Comparison of ENCODE assay signal across 20 cellular contexts in the genomic region with DNA sequence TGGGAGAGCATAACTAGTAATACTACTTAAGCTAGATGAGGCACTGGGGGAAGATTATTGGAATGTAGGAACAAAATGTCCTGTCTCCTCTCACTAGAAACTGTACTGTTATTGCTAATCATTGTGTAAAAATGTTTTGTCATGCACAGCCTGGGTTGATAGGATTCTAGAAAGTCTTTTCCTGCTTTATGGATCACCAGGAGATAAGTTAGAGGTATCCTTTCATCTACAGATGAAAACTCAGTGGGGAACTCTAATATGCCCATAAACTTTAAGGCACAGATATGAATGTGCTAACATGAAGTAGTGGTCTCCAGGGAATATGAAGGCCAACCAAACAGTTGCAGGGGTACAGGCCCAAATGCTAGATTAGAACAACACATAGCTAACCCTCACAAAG. TPM values are rescaled to one million over a fixed set of nuclear protein-coding genes. Genes with fewer than 3 reads are reported as not detected.
DNase-seq lines count a peak whose midpoint lies in the region; ATAC-seq, FAIRE-seq and TF ChIP-seq lines count a peak whose summit lies in the region.
"Had no signal": no experiment of that assay in that cellular context is flagged by ENCODE, and none has a peak within 500 bp of the region (broad histone marks: within the 10 kb centered on the region; RNA-seq: fewer than 3 reads in every experiment).

No MANE protein-coding gene starts in this region.

- no peaks in the 10 kb centered on the region for H3K9me3 Mint-ChIP-seq in astrocyte (ENCODE audit: unreplicated experiment)
- peaks cover 13% of the 10 kb centered on the region for H3K9me3 Mint-ChIP-seq in progenitor cell of endocrine pancreas (ENCODE audit: low read depth)
- no peaks in the 10 kb centered on the region for H3K9me3 Mint-ChIP-seq in activated naive CD8-positive, alpha-beta T cell treated with anti-CD3 and anti-CD28 coated beads for 36 hours
- H3K9me3 Mint-ChIP-seq: CD8-positive, alpha-beta T cell; GM23338 had no signal

- POLR2A ChIA-PET in A673 (lab: Charles Lee; ENCODE audit: low non-redundant PET) = no interaction called here

- H3K27ac Mint-ChIP-seq in astrocyte (ENCODE audit: unreplicated experiment) = no peak overlapping the region
- H3K27ac Mint-ChIP-seq in progenitor cell of endocrine pancreas = peak overlapping the region; percentile 56
- H3K27ac Mint-ChIP-seq in activated naive CD8-positive, alpha-beta T cell treated with anti-CD3 and anti-CD28 coated beads for 36 hours = no peak overlapping the region
- H3K27ac Mint-ChIP-seq: CD8-positive, alpha-beta T cell; GM23338 had no signal

- peak; percentile 23 for DNase-seq in A673 (ENCODE audit: low spot score)
- peak; percentile 73 for DNase-seq in NCI-H69 (lab: John Stamatoyannopoulos, UW)
- DNase-seq in astrocyte (ENCODE audit: low read depth) = no peak
- no peak for DNase-seq in progenitor cell of endocrine pancreas (ENCODE audit: low spot score, unreplicated experiment)
- no peak for DNase-seq in activated naive CD8-positive, alpha-beta T cell treated with anti-CD3 and anti-CD28 coated beads for 36 hours
- DNase-seq in GM13977 (ENCODE audit: low spot score) = no peak
- DNase-seq: 8988T; C1 segment of cervical spinal cord; Caco-2; CD8-positive, alpha-beta T cell; DMS153; DND-41 had no signal

- H3K4me2 ChIP-seq in astrocyte (ENCODE audit: low read length) = no peak overlapping the region
- H3K4me2 ChIP-seq: A549, GM23338 had no signal

- H3K27me3 ChIP-seq in A673 (replicated peaks; ENCODE audit: insufficient read depth, low read depth, low read length, poor library complexity) = no peaks in the 10 kb centered on the region
- no peaks in the 10 kb centered on the region for H3K27me3 ChIP-seq in astrocyte (ENCODE audit: insufficient read depth, low read length)

- no peak for ATAC-seq in HG03025 (IDR thresholded peaks at IDR 0.05; ENCODE audit: low FRiP score, unreplicated experiment)
- ATAC-seq: A549; CD8-positive, alpha-beta T cell; GM23338 had no signal

- TF ChIP-seq CTCF in A673 (conservative IDR thresholded peaks at IDR 0.05; ENCODE audit: low read depth, low read length) (no peak), astrocyte (IDR thresholded peaks at IDR 0.05; ENCODE audit: insufficient read depth, low read depth, low read length) (no peak), progenitor cell of endocrine pancreas (IDR thresholded peaks at IDR 0.05; ENCODE audit: unreplicated experiment) (no peak), GM13977 (IDR thresholded peaks at IDR 0.05; ENCODE audit: extremely low read depth, insufficient read depth, missing control alignments) (no peak)

- H3K79me2 ChIP-seq in astrocyte (ENCODE audit: insufficient read depth, low read length) = no peaks in the 10 kb centered on the region

- H3K4me3 Mint-ChIP-seq in astrocyte (ENCODE audit: unreplicated experiment) = no peak overlapping the region
- no peak overlapping the region for H3K4me3 Mint-ChIP-seq in progenitor cell of endocrine pancreas (ENCODE audit: low read depth)
- no peak overlapping the region for H3K4me3 Mint-ChIP-seq in activated naive CD8-positive, alpha-beta T cell treated with anti-CD3 and anti-CD28 coated beads for 36 hours
- H3K4me3 Mint-ChIP-seq: CD8-positive, alpha-beta T cell; GM23338 had no signal

- H3K27me3 Mint-ChIP-seq in astrocyte (ENCODE audit: low read depth, unreplicated experiment) = no peaks in the 10 kb centered on the region
- H3K27me3 Mint-ChIP-seq in progenitor cell of endocrine pancreas = no peaks in the 10 kb centered on the region
- no peaks in the 10 kb centered on the region for H3K27me3 Mint-ChIP-seq in activated naive CD8-positive, alpha-beta T cell treated with anti-CD3 and anti-CD28 coated beads for 36 hours

- no peaks in the 10 kb centered on the region for H4K20me1 ChIP-seq in astrocyte (ENCODE audit: insufficient read depth, low read length)

- H3K4me3 ChIP-seq in A673 (ENCODE audit: low read depth, low read length, poor library complexity, severe bottlenecking) = no peak overlapping the region
- no peak overlapping the region for H3K4me3 ChIP-seq in astrocyte (ENCODE audit: insufficient read depth, low read depth, low read length)
- H3K4me3 ChIP-seq: A549, GM23338, HAP-1 had no signal

- H3K4me1 Mint-ChIP-seq in astrocyte (ENCODE audit: low read depth, unreplicated experiment) = no peaks in the 10 kb centered on the region
- H3K4me1 Mint-ChIP-seq in progenitor cell of endocrine pancreas (ENCODE audit: low read depth) = peaks cover 1% of the 10 kb centered on the region
- no peaks in the 10 kb centered on the region for H3K4me1 Mint-ChIP-seq in activated naive CD8-positive, alpha-beta T cell treated with anti-CD3 and anti-CD28 coated beads for 36 hours
- H3K4me1 Mint-ChIP-seq: GM23338 had no signal

- peak; percentile 20 for FAIRE-seq in astrocyte (lab: Jason Lieb, UNC)
- FAIRE-seq: A549, G401.6, GM12892, GM18507, H54 had no signal

- no peak overlapping the region for H2AFZ ChIP-seq in astrocyte (ENCODE audit: low read depth, low read length)
- H2AFZ ChIP-seq: GM23338 had no signal

- H3K27ac ChIP-seq in A673 (ENCODE audit: low read depth, low read length, poor library complexity, severe bottlenecking) = no peak overlapping the region
- H3K27ac ChIP-seq in astrocyte (ENCODE audit: low read depth, low read length) = no peak overlapping the region
- H3K27ac ChIP-seq: A549 had no signal

- H3K9me3 ChIP-seq in A673 (ENCODE audit: low read depth, low read length, poor library complexity, severe bottlenecking) (no peaks in the 10 kb centered on the region), astrocyte (ENCODE audit: insufficient read depth, low read depth, low read length) (no peaks in the 10 kb centered on the region)
- H3K9me3 ChIP-seq: A549, Caco-2, HAP-1 had no signal

- CTCF ChIA-PET in A673 (lab: Charles Lee) = no interaction called here

- BruUV-seq in A673 (replicated peaks; lab: Mats Ljungman, UMichigan) = no TSS peak

- H3K36me3 Mint-ChIP-seq in astrocyte (ENCODE audit: low read depth, unreplicated experiment) (no peaks in the 10 kb centered on the region), progenitor cell of endocrine pancreas (ENCODE audit: insufficient read depth) (no peaks in the 10 kb centered on the region)
- H3K36me3 Mint-ChIP-seq in activated naive CD8-positive, alpha-beta T cell treated with anti-CD3 and anti-CD28 coated beads for 36 hours = no peaks in the 10 kb centered on the region
- H3K36me3 Mint-ChIP-seq: CD8-positive, alpha-beta T cell had no signal

- in situ Hi-C loops in GM13977 (cut with MboI; ENCODE audit: low pct_unique_long_range_greater_than_20kb, low sequenced_read_pairs, unreplicated experiment) = no loop called here

- H3K4me1 ChIP-seq in A673 (ENCODE audit: insufficient read depth, low read length, poor library complexity, severe bottlenecking) (peaks cover 6% of the 10 kb centered on the region), astrocyte (ENCODE audit: insufficient read depth, low read length) (no peaks in the 10 kb centered on the region)
- H3K4me1 ChIP-seq: A549, HAP-1 had no signal

- no peak overlapping the region for H3K9ac ChIP-seq in astrocyte (ENCODE audit: low read length)

- intact Hi-C loops in A673 (cut with micrococcal nuclease; ENCODE audit: unreplicated experiment) = no loop called here

- H3K36me3 ChIP-seq in A673 (ENCODE audit: insufficient read depth, low read length, poor library complexity, severe bottlenecking) = no peaks in the 10 kb centered on the region
- peaks cover 4% of the 10 kb centered on the region for H3K36me3 ChIP-seq in astrocyte (ENCODE audit: insufficient read depth, low read length)
- H3K36me3 ChIP-seq: HAP-1 had no signal

RNA-seq across cellular contexts. Expression of a gene that starts 57.5 kb away (rescaled TPM):
- total RNA-seq in A673 (2021) = 0.96 and 1.1 TPM in 2 replicates
- 60.1 and 67.7 TPM in 2 replicates for total RNA-seq in astrocyte
- 1.3 and 1.8 TPM in 2 replicates for total RNA-seq in progenitor cell of endocrine pancreas
- total RNA-seq in activated naive CD8-positive, alpha-beta T cell treated with anti-CD3 and anti-CD28 coated beads for 36 hours = not detected
- total RNA-seq: CD8-positive, alpha-beta T cell had no signal

Comparison
In these comparisons a context has a peak if more than half of its experiments do, and no peak if none do; other contexts are left out.
1. DNase-seq: peak in A673 (single experiment) and NCI-H69 (single experiment); none in astrocyte (single experiment), progenitor cell of endocrine pancreas (single experiment), activated naive CD8-positive, alpha-beta T cell treated with anti-CD3 and anti-CD28 coated beads for 36 hours (single experiment) and GM13977 (single experiment).
2. RNA of a gene that starts 57.5 kb away (total RNA-seq): 60.1 to 67.7 TPM in astrocyte; 1.3 to 1.8 TPM in progenitor cell of endocrine pancreas, 0.96 to 1.1 TPM in A673 and not detected in activated naive CD8-positive, alpha-beta T cell treated with anti-CD3 and anti-CD28 coated beads for 36 hours; every median in the first group is over 10 times any median in the second.